Comparison of ENCODE assay signal across 8 cellular contexts in the genomic region with DNA sequence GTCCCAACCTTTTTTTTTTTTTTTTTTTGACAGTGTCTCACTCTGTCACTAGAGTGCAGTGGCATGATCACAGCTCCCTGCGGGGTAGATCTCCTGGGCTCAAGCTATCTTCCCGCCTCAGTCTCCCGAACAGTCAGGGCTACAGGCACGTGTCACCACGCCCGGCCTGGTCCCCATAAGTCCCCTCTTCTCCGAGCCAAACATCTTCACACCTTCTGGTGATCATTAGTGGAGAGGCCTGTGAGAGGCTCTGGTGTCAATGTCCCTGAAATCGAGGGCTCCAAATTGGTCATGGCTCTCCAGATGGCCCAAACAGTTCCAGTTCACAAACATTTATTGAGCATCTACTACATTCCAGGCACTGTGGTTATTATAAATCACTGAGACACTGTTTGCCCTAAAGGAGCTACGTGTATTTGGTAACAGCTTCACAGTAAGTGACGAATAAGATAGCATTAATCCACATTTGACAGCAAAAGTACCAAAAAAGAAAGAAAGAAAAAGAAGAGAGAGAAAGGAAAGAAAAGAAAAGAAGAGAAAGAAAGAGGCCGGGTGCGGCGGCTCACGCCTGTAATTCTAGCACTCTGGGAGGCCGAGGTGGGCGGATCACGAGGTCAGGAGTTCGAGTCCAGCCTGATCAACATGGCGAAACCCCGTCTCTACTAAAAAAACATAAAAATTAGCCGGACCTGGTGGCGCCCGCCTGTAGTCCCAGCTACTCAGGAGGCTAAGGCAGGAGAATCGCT. TPM values are rescaled to one million over a fixed set of nuclear protein-coding genes. Genes with fewer than 3 reads are reported as not detected.
A peak's percentile ranks its signal among the peaks of the same experiment; 100 is the strongest.
DNase-seq lines count a peak whose midpoint lies in the region; ATAC-seq and TF ChIP-seq lines count a peak whose summit lies in the region.

No MANE protein-coding gene starts in this region.

- H2AK5ac ChIP-seq in H9 (ENCODE audit: insufficient read length, low read length), result no peak overlapping the region

- H3K4me1 Mint-ChIP-seq in H9, result peaks cover 6 to 16% of the 10 kb centered on the region in 2 experiments
- H3K4me1 Mint-ChIP-seq in activated CD8-positive, alpha-beta T cell treated with anti-CD3 and anti-CD28 coated beads, Interleukin-2, amount 10 ng/mL, durations not matched to agents 7 days and 5 days (ENCODE audit: low read depth), result peaks cover 26% of the 10 kb centered on the region

- no peak overlapping the region for H3K23ac ChIP-seq in H9 (ENCODE audit: insufficient read length, low read depth, low read length)

- H3K27ac ChIP-seq in H9 (ENCODE audit: insufficient read length, low read depth, low read length) (no peak overlapping the region), left ventricle myocardium inferior (replicated peaks) (peak overlapping the region; percentile 88)

- H3K4me1 ChIP-seq in H9 (ENCODE audit: insufficient read depth, low read length) (no peaks in the 10 kb centered on the region), left ventricle myocardium inferior (peaks cover 20% of the 10 kb centered on the region)

- no peak overlapping the region for H3K9ac ChIP-seq in H9 (ENCODE audit: extremely low read depth, insufficient read length, low read length)

- H3K79me2 ChIP-seq in H9 (ENCODE audit: insufficient read depth, low read length), result peaks cover 11% of the 10 kb centered on the region; the same call in 1 of the 2 replicates

- H3K27me3 ChIP-seq in H9 (ENCODE audit: insufficient read depth, low read length) (no peaks in the 10 kb centered on the region), left ventricle myocardium inferior (ENCODE audit: low read depth) (no peaks in the 10 kb centered on the region)

- DNase-seq in H9 (no peak), left ventricle myocardium inferior (no peak), NCI-H1930 (lab: John Stamatoyannopoulos, UW) (no peak), SW480 (ENCODE audit: low spot score) (no peak)
- no peak for DNase-seq in activated CD8-positive, alpha-beta T cell treated with anti-CD3 and anti-CD28 coated beads, Interleukin-2, amount 10 ng/mL, durations not matched to agents 7 days and 5 days
- peak in 2 of 3 donors; percentile 7 to 10 for DNase-seq in stimulated activated CD4-positive, alpha-beta T cell treated with anti-CD3 and anti-CD28 coated beads, Interleukin-12 subunit alpha, Interleukin-12 subunit beta, amount 100 ng/mL, for 48 hours (ENCODE audit: low read depth in 2 of 3, low spot score in 1 of 3)

- no peak for TF ChIP-seq CTCF in H9 (conservative IDR thresholded peaks at IDR 0.05)
- TF ChIP-seq CTCF in left ventricle myocardium inferior (IDR thresholded peaks at IDR 0.05; ENCODE audit: borderline replicate concordance), result no peak

- H3K27me3 Mint-ChIP-seq in H9 (ENCODE audit: low read depth), result no peaks in the 10 kb centered on the region; the same call in none of the 2 replicates
- H3K27me3 Mint-ChIP-seq in activated CD8-positive, alpha-beta T cell treated with anti-CD3 and anti-CD28 coated beads, Interleukin-2, amount 10 ng/mL, durations not matched to agents 7 days and 5 days (ENCODE audit: low read depth), result peaks cover 3% of the 10 kb centered on the region

- H2BK20ac ChIP-seq in H9 (ENCODE audit: low read depth, low read length, poor library complexity, severe bottlenecking), result no peak overlapping the region

- no peak overlapping the region for H3K14ac ChIP-seq in H9 (ENCODE audit: insufficient read depth, low read length)

- H4K5ac ChIP-seq in H9 (ENCODE audit: insufficient read length, low read depth, low read length), result no peak overlapping the region

- H3K23me2 ChIP-seq in H9 (ENCODE audit: insufficient read length, low read depth, low read length, poor library complexity, severe bottlenecking), result no peaks in the 10 kb centered on the region

- peak overlapping the region; percentile 91 for H3K4me3 ChIP-seq in left ventricle myocardium inferior

- H3K4me2 ChIP-seq in H9 (ENCODE audit: insufficient read depth, insufficient read length, low read length), result peak overlapping the region; percentile 78

- no peak overlapping the region for H4K8ac ChIP-seq in H9 (replicated peaks; ENCODE audit: insufficient read length, low read depth, low read length)

- H3K9me3 Mint-ChIP-seq in H9, result no peaks in the 10 kb centered on the region
- no peaks in the 10 kb centered on the region for H3K9me3 Mint-ChIP-seq in activated CD8-positive, alpha-beta T cell treated with anti-CD3 and anti-CD28 coated beads, Interleukin-2, amount 10 ng/mL, durations not matched to agents 7 days and 5 days (ENCODE audit: insufficient read depth)

- no peak overlapping the region for H3T11ph ChIP-seq in H9 (ENCODE audit: low read length)

- no peaks in the 10 kb centered on the region for H4K20me1 ChIP-seq in H9 (ENCODE audit: control insufficient read depth, insufficient read depth, insufficient read length)

- peaks cover 26% of the 10 kb centered on the region for H3K36me3 ChIP-seq in left ventricle myocardium inferior

- intact Hi-C loops in left ventricle myocardium inferior (cut with micrococcal nuclease), result no loop called here

- H2BK120ac ChIP-seq in H9 (ENCODE audit: low read depth, low read length, poor library complexity, severe bottlenecking), result no peak overlapping the region

- H3K4me3 Mint-ChIP-seq in H9, result peak overlapping the region; percentile 97 to 99
- H3K4me3 Mint-ChIP-seq in activated CD8-positive, alpha-beta T cell treated with anti-CD3 and anti-CD28 coated beads, Interleukin-2, amount 10 ng/mL, durations not matched to agents 7 days and 5 days, result peak overlapping the region; percentile 91

- H3K79me1 ChIP-seq in H9 (ENCODE audit: insufficient read depth, low read depth, low read length, poor library complexity, severe bottlenecking), result no peaks in the 10 kb centered on the region

- no peak overlapping the region for H2BK5ac ChIP-seq in H9 (ENCODE audit: insufficient read length, low read length)

- H3K9me3 ChIP-seq in H9 (ENCODE audit: control insufficient read depth, low read depth, low read length) (no peaks in the 10 kb centered on the region), left ventricle myocardium inferior (replicated peaks) (no peaks in the 10 kb centered on the region)

- CTCF ChIA-PET in activated CD8-positive, alpha-beta T cell treated with anti-CD3 and anti-CD28 coated beads, Interleukin-2, amount 10 ng/mL, durations not matched to agents 7 days and 5 days (lab: Charles Lee), result interaction anchor here (1.0 to 5.3 kb wide), 7 partner anchors 9 to 125 kb away, joined by 3 to 36 read pairs (median 5); no protein-coding TSS in a partner anchor

- no peak overlapping the region for H3K56ac ChIP-seq in H9 (ENCODE audit: insufficient read length, low read depth, low read length)

- no peak overlapping the region for H3K18ac ChIP-seq in H9 (ENCODE audit: insufficient read length, low read depth, low read length)

- H4K91ac ChIP-seq in H9 (ENCODE audit: insufficient read length, low read depth, low read length), result no peak overlapping the region

- H3K27ac Mint-ChIP-seq in H9, result peak overlapping the region; percentile 72 to 99 (median 99); a peak in 4 of 7 replicates
- H3K27ac Mint-ChIP-seq in activated CD8-positive, alpha-beta T cell treated with anti-CD3 and anti-CD28 coated beads, Interleukin-2, amount 10 ng/mL, durations not matched to agents 7 days and 5 days, result peak overlapping the region; percentile 95

- H3K36me3 Mint-ChIP-seq in H9 (ENCODE audit: insufficient read depth in 1 of 3, low read depth in 3 of 3), result peaks cover 16 to 25% (median 22%) of the 10 kb centered on the region in 3 experiments
- peaks cover 17% of the 10 kb centered on the region for H3K36me3 Mint-ChIP-seq in activated CD8-positive, alpha-beta T cell treated with anti-CD3 and anti-CD28 coated beads, Interleukin-2, amount 10 ng/mL, durations not matched to agents 7 days and 5 days (ENCODE audit: low read depth)

- no peak overlapping the region for H2BK12ac ChIP-seq in H9 (ENCODE audit: insufficient read length, low read depth, low read length)

- H2AFZ ChIP-seq in H9 (ENCODE audit: low read length), result no peak overlapping the region

- POLR2A ChIA-PET in activated CD8-positive, alpha-beta T cell treated with anti-CD3 and anti-CD28 coated beads, Interleukin-2, amount 10 ng/mL, durations not matched to agents 7 days and 5 days (lab: Charles Lee), result interaction anchor here (1.0 kb wide), 1 partner anchor 67 kb away, joined by 3 read pairs; no protein-coding TSS in a partner anchor

- peak; percentile 17 for ATAC-seq in activated CD8-positive, alpha-beta T cell treated with anti-CD3 and anti-CD28 coated beads, Interleukin-2, amount 10 ng/mL, durations not matched to agents 7 days and 5 days
- ATAC-seq in GM18519 (IDR thresholded peaks at IDR 0.05; ENCODE audit: low FRiP score, unreplicated experiment), result no peak
- ATAC-seq in GM18870 (IDR thresholded peaks at IDR 0.05; ENCODE audit: unreplicated experiment), result no peak

- WGBS in H9 (ENCODE audit: extremely low coverage, insufficient read length, low lambda C conversion rate), result no CpG with 5 or more reads among the region's 24 CpGs

- H3K4ac ChIP-seq in H9 (ENCODE audit: low read depth, low read length), result no peak overlapping the region

- H2BK15ac ChIP-seq in H9 (ENCODE audit: low read depth, low read length), result no peak overlapping the region

RNA-seq across cellular contexts. Expression of a gene that starts 0.9 kb away (rescaled TPM):
- total RNA-seq in H9 (2021), result 60.3 and 60.9 TPM in 2 replicates
- 10 to 100 TPM; 51.4 to 54.0 TPM for total RNA-seq in activated CD8-positive, alpha-beta T cell treated with anti-CD3 and anti-CD28 coated beads, Interleukin-2, amount 10 ng/mL, durations not matched to agents 7 days and 5 days
- total RNA-seq in left ventricle myocardium inferior, result 87.5 TPM

RNA-seq across cellular contexts. Expression of a gene that starts 8.1 kb away (rescaled TPM):
- 0.31 and 0.44 TPM in 2 replicates for total RNA-seq in H9 (2021)
- total RNA-seq in activated CD8-positive, alpha-beta T cell treated with anti-CD3 and anti-CD28 coated beads, Interleukin-2, amount 10 ng/mL, durations not matched to agents 7 days and 5 days, result not detected
- 9.2 TPM for total RNA-seq in left ventricle myocardium inferior

RNA-seq across cellular contexts. Expression of a gene that starts 28.0 kb away (rescaled TPM):
- 49.2 and 49.9 TPM in 2 replicates for total RNA-seq in H9 (2021)
- total RNA-seq in activated CD8-positive, alpha-beta T cell treated with anti-CD3 and anti-CD28 coated beads, Interleukin-2, amount 10 ng/mL, durations not matched to agents 7 days and 5 days, result 10 to 100 TPM; 32.0 to 32.2 TPM
- 16.6 TPM for total RNA-seq in left ventricle myocardium inferior

RNA-seq across cellular contexts. Expression of a gene that starts 56.0 kb away (rescaled TPM):
- total RNA-seq in H9 (2021), result 9.1 and 10.4 TPM in 2 replicates
- under 1 TPM; 0.42 to 0.55 TPM for total RNA-seq in activated CD8-positive, alpha-beta T cell treated with anti-CD3 and anti-CD28 coated beads, Interleukin-2, amount 10 ng/mL, durations not matched to agents 7 days and 5 days
- 0.60 TPM for total RNA-seq in left ventricle myocardium inferior

Comparison
In these comparisons a context has a peak if more than half of its experiments do, and no peak if none do; other contexts are left out.
1. DNase-seq: peak in stimulated activated CD4-positive, alpha-beta T cell treated with anti-CD3 and anti-CD28 coated beads, Interleukin-12 subunit alpha, Interleukin-12 subunit beta, amount 100 ng/mL, for 48 hours (2 of 3); none in H9 (single experiment), activated CD8-positive, alpha-beta T cell treated with anti-CD3 and anti-CD28 coated beads, Interleukin-2, amount 10 ng/mL, durations not matched to agents 7 days and 5 days (single experiment), left ventricle myocardium inferior (single experiment), NCI-H1930 (0 of 2) and SW480 (single experiment).